ENCODE assay signal across 1 cellular context in the genomic region with DNA sequence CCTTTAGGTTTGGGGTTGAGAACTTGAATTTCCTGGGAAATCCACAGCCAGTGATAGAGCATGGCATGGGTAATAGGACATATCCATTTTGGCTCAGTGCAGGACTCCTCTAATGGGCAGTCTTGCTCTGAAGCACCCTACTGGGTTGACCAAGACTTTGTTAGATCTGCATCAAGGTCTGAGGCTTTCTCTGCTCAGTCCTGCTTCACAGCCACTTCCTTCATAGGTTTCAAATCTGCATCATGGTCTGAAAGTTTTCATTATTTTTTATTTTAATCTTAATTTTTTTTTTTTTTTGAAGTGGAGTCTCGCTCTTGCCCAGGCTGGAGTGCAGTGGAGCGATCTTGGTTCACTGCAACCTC.
TF ChIP-seq lines count a peak whose summit lies in the region.

No MANE protein-coding gene starts in this region.

TF ChIP-seq in K562, 482 proteins besides CTCF, POLR2A, EP300 and RAD21 (continued from another document):
- TF ChIP-seq, protein P1, sequence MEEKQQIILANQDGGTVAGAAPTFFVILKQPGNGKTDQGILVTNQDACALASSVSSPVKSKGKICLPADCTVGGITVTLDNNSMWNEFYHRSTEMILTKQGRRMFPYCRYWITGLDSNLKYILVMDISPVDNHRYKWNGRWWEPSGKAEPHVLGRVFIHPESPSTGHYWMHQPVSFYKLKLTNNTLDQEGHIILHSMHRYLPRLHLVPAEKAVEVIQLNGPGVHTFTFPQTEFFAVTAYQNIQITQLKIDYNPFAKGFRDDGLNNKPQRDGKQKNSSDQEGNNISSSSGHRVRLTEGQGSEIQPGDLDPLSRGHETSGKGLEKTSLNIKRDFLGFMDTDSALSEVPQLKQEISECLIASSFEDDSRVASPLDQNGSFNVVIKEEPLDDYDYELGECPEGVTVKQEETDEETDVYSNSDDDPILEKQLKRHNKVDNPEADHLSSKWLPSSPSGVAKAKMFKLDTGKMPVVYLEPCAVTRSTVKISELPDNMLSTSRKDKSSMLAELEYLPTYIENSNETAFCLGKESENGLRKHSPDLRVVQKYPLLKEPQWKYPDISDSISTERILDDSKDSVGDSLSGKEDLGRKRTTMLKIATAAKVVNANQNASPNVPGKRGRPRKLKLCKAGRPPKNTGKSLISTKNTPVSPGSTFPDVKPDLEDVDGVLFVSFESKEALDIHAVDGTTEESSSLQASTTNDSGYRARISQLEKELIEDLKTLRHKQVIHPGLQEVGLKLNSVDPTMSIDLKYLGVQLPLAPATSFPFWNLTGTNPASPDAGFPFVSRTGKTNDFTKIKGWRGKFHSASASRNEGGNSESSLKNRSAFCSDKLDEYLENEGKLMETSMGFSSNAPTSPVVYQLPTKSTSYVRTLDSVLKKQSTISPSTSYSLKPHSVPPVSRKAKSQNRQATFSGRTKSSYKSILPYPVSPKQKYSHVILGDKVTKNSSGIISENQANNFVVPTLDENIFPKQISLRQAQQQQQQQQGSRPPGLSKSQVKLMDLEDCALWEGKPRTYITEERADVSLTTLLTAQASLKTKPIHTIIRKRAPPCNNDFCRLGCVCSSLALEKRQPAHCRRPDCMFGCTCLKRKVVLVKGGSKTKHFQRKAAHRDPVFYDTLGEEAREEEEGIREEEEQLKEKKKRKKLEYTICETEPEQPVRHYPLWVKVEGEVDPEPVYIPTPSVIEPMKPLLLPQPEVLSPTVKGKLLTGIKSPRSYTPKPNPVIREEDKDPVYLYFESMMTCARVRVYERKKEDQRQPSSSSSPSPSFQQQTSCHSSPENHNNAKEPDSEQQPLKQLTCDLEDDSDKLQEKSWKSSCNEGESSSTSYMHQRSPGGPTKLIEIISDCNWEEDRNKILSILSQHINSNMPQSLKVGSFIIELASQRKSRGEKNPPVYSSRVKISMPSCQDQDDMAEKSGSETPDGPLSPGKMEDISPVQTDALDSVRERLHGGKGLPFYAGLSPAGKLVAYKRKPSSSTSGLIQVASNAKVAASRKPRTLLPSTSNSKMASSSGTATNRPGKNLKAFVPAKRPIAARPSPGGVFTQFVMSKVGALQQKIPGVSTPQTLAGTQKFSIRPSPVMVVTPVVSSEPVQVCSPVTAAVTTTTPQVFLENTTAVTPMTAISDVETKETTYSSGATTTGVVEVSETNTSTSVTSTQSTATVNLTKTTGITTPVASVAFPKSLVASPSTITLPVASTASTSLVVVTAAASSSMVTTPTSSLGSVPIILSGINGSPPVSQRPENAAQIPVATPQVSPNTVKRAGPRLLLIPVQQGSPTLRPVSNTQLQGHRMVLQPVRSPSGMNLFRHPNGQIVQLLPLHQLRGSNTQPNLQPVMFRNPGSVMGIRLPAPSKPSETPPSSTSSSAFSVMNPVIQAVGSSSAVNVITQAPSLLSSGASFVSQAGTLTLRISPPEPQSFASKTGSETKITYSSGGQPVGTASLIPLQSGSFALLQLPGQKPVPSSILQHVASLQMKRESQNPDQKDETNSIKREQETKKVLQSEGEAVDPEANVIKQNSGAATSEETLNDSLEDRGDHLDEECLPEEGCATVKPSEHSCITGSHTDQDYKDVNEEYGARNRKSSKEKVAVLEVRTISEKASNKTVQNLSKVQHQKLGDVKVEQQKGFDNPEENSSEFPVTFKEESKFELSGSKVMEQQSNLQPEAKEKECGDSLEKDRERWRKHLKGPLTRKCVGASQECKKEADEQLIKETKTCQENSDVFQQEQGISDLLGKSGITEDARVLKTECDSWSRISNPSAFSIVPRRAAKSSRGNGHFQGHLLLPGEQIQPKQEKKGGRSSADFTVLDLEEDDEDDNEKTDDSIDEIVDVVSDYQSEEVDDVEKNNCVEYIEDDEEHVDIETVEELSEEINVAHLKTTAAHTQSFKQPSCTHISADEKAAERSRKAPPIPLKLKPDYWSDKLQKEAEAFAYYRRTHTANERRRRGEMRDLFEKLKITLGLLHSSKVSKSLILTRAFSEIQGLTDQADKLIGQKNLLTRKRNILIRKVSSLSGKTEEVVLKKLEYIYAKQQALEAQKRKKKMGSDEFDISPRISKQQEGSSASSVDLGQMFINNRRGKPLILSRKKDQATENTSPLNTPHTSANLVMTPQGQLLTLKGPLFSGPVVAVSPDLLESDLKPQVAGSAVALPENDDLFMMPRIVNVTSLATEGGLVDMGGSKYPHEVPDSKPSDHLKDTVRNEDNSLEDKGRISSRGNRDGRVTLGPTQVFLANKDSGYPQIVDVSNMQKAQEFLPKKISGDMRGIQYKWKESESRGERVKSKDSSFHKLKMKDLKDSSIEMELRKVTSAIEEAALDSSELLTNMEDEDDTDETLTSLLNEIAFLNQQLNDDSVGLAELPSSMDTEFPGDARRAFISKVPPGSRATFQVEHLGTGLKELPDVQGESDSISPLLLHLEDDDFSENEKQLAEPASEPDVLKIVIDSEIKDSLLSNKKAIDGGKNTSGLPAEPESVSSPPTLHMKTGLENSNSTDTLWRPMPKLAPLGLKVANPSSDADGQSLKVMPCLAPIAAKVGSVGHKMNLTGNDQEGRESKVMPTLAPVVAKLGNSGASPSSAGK (IDR thresholded peaks at IDR 0.05), result no peak
- TF ChIP-seq CBFB (CRISPR knock-in tag; IDR thresholded peaks at IDR 0.05) (no peak), GTF2A2 (tag; IDR thresholded peaks at IDR 0.05) (no peak)
- TF ChIP-seq, protein P2, sequence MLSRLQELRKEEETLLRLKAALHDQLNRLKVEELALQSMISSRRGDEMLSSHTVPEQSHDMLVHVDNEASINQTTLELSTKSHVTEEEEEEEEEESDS (CRISPR knock-in tag; IDR thresholded peaks at IDR 0.05), result no peak
